ENCODE assay signal across 8 cellular contexts in genomic region chr11:19259487-19260345, GRCh38. TPM values are rescaled to one million over a fixed set of nuclear protein-coding genes. Genes with fewer than 3 reads are reported as not detected.
DNase-seq lines count a peak whose midpoint lies in the region; ATAC-seq and TF ChIP-seq lines count a peak whose summit lies in the region.

No MANE protein-coding gene starts in this region.

- no peaks in the 10 kb centered on the region for H3K9me2 ChIP-seq in OCI-LY7 (ENCODE audit: insufficient read depth, low read length)

- H3K79me2 ChIP-seq in OCI-LY7 (ENCODE audit: insufficient read depth, low read depth, low read length) = no peaks in the 10 kb centered on the region

- H3K4me2 ChIP-seq in OCI-LY7 (ENCODE audit: low read length) = peak overlapping the region; percentile 26; the same call in 1 of the 2 replicates

- H3K9me3 ChIP-seq in OCI-LY7 (ENCODE audit: low read length) = no peaks in the 10 kb centered on the region
- H3K9me3 ChIP-seq in thoracic aorta = no peaks in the 10 kb centered on the region

- no TSS peak for BruUV-seq in OCI-LY7 (replicated peaks; lab: Mats Ljungman, UMichigan)

- peak; percentile 97 for TF ChIP-seq CTCF in OCI-LY7 (conservative IDR thresholded peaks at IDR 0.05; ENCODE audit: low read length)
- peak; percentile 98 for TF ChIP-seq CTCF in fibroblast of mammary gland (conservative IDR thresholded peaks at IDR 0.05; ENCODE audit: control insufficient read depth, insufficient read depth, low read depth, low read length)
- TF ChIP-seq CTCF in thoracic aorta (IDR thresholded peaks at IDR 0.05) = peak; percentile 94

- no peaks in the 10 kb centered on the region for H3K36me3 ChIP-seq in OCI-LY7 (ENCODE audit: insufficient read depth, low read length)
- H3K36me3 ChIP-seq in thoracic aorta = no peaks in the 10 kb centered on the region

- H3K27me3 ChIP-seq in thoracic aorta (replicated peaks; ENCODE audit: insufficient read depth) = no peaks in the 10 kb centered on the region

- H3K27ac ChIP-seq in OCI-LY7 (ENCODE audit: low read depth, low read length, poor library complexity, severe bottlenecking) (no peak overlapping the region), thoracic aorta (no peak overlapping the region)

- H3K4me3 ChIP-seq in OCI-LY7 (ENCODE audit: low read depth, low read length, poor library complexity, severe bottlenecking) (no peak overlapping the region), fibroblast of mammary gland (ENCODE audit: control insufficient read depth, low read depth, low read length) (no peak overlapping the region), thoracic aorta (peak overlapping the region; percentile 48)

- H3K4me1 ChIP-seq in OCI-LY7 (ENCODE audit: insufficient read depth, low read length, poor library complexity, severe bottlenecking) (no peaks in the 10 kb centered on the region), thoracic aorta (ENCODE audit: control insufficient read depth in 1 of 2, low read depth in 2 of 2) (no peaks in the 10 kb centered on the region)

- no peaks in the 10 kb centered on the region for H4K20me1 ChIP-seq in OCI-LY7 (ENCODE audit: insufficient read depth, low read length)

- ATAC-seq in HG03280 (IDR thresholded peaks at IDR 0.05; ENCODE audit: unreplicated experiment) (peak; percentile 88), thoracic aorta (ENCODE audit: insufficient number of reproducible peaks, low FRiP score, low read depth) (no peak)

- POLR2A ChIA-PET in OCI-LY7 (lab: Charles Lee) = interaction anchor here (0.8 to 0.9 kb wide), 2 partner anchors 10 to 292 kb away, joined by 3 to 4 read pairs; no protein-coding TSS in a partner anchor

- H2AFZ ChIP-seq in OCI-LY7 (ENCODE audit: low read length) = no peak overlapping the region

- CTCF ChIA-PET in OCI-LY7 (lab: Charles Lee; ENCODE audit: unreplicated experiment) = no interaction called here

- peak; percentile 4 for DNase-seq in SHP77 treated with DMSO at 0.1 percent for 48 hours (lab: John Stamatoyannopoulos, UW)
- no peak for DNase-seq in SHP77 (lab: John Stamatoyannopoulos, UW)
- peak; percentile 70 for DNase-seq in OCI-LY7 (ENCODE audit: low spot score)
- DNase-seq in activated T-helper 1 cell treated with Interleukin-2 at 50 U/mL for 16 hours (ENCODE audit: low read depth) = peak; percentile 28
- peak; percentile 63 for DNase-seq in fibroblast of mammary gland (ENCODE audit: low read depth)
- DNase-seq in nucleus accumbens (lab: John Stamatoyannopoulos, UW) = peak in 49 of 56 donors; percentile 2 to 87 (median 31)
- DNase-seq in thoracic aorta (ENCODE audit: low spot score) = no peak

- intact Hi-C loops in OCI-LY7 (cut with micrococcal nuclease; ENCODE audit: unreplicated experiment) = loop anchor here (1.0 to 5.0 kb wide), 3 partner anchors 173 to 294 kb away; no protein-coding TSS in a partner anchor

RNA-seq across cellular contexts. Expression of gene E2F8, which starts 19.0 kb away (rescaled TPM):
- total RNA-seq in OCI-LY7 (2014; rRNA removed; shearing (Covaris generic)) = 29.3 and 46.0 TPM in 2 replicates
- total RNA-seq in OCI-LY7 (2022) (55.7 and 75.2 TPM in 2 replicates), thoracic aorta (not detected)

RNA-seq across cellular contexts. Expression of gene CSRP3, which starts 57.9 kb away (rescaled TPM):
- total RNA-seq in OCI-LY7 (2014; rRNA removed; shearing (Covaris generic)) = not detected in 2 replicates
- total RNA-seq in OCI-LY7 (2022) (not detected in 2 replicates), thoracic aorta (not detected)

Comparison
In these comparisons a context has a peak if more than half of its experiments do, and no peak if none do; other contexts are left out.
1. DNase-seq: peak in SHP77 treated with DMSO at 0.1 percent for 48 hours (single experiment), OCI-LY7 (single experiment), activated T-helper 1 cell treated with Interleukin-2 at 50 U/mL for 16 hours (single experiment), fibroblast of mammary gland (single experiment) and nucleus accumbens (49 of 56); none in SHP77 (0 of 2) and thoracic aorta (single experiment).
2. RNA of gene E2F8, which starts 19.0 kb away (total RNA-seq): 29.3 to 75.2 TPM in OCI-LY7; not detected in thoracic aorta; every median in the first group is over 10 times any median in the second.
3. Peak in every context shown above with its lines, with median percentiles within 50 percentile points of each other: CTCF ChIP-seq.